In genomic region chr15:22887157-22887951, GRCh38 we compare ENCODE assay signal across 10 cellular contexts. TPM values are rescaled to one million over a fixed set of nuclear protein-coding genes. Genes with fewer than 3 reads are reported as not detected.
DNase-seq lines count a peak whose midpoint lies in the region; ATAC-seq and TF ChIP-seq lines count a peak whose summit lies in the region.
"Had no signal": no experiment of that assay in that cellular context is flagged by ENCODE, and none has a peak within 500 bp of the region (broad histone marks: within the 10 kb centered on the region; RNA-seq: fewer than 3 reads in every experiment).

No MANE protein-coding gene starts in this region.

- peaks cover 7% of the 10 kb centered on the region for H3K4me1 ChIP-seq in mesodermal cell (ENCODE audit: control insufficient read depth, insufficient read depth, low read length, poor library complexity, severe bottlenecking)

- peaks cover 58% of the 10 kb centered on the region for H3K36me3 ChIP-seq in mesodermal cell (ENCODE audit: control insufficient read depth, insufficient read depth, low read length)

- TF ChIP-seq CTCF in epithelial cell of esophagus (IDR thresholded peaks at IDR 0.05; ENCODE audit: insufficient read depth, low read depth, low read length, missing control alignments): no peak

- H3K4me3 ChIP-seq in epithelial cell of esophagus (ENCODE audit: low read length): no peak overlapping the region
- H3K4me3 ChIP-seq in mesodermal cell (ENCODE audit: extremely low read depth, insufficient read depth, low read length, poor library complexity, severe bottlenecking): no peak overlapping the region

- WGBS in mesodermal cell (ENCODE audit: insufficient coverage in 2 of 2), 2 experiments: 94 to 96% methylated on average over 5 to 8 of the region's 14 CpGs

- peak overlapping the region; percentile 23 for H3K27ac ChIP-seq in mesodermal cell (ENCODE audit: low read depth, low read length, severe bottlenecking)

- no peak for ATAC-seq in GM21723 (IDR thresholded peaks at IDR 0.05; ENCODE audit: unreplicated experiment)
- ATAC-seq in HG03097 (IDR thresholded peaks at IDR 0.05; ENCODE audit: low FRiP score, unreplicated experiment): no peak
- no peak for ATAC-seq in GM18498 (IDR thresholded peaks at IDR 0.05; ENCODE audit: unreplicated experiment)

- DNase-seq in AG08396 (ENCODE audit: low spot score) (peak; percentile 80), LHCN-M2 (ENCODE audit: low read depth) (peak; percentile 98), epithelial cell of esophagus (ENCODE audit: low read depth) (peak; percentile 62), LoVo (ENCODE audit: low spot score) (no peak)
- DNase-seq: aorta, NCI-H1930 had no signal

- H3K9me3 ChIP-seq in mesodermal cell (ENCODE audit: control insufficient read depth, low read length): no peaks in the 10 kb centered on the region

RNA-seq across cellular contexts. Expression of gene NIPA2, which starts 48.9 kb away (rescaled TPM):
- 117 and 118 TPM in 2 replicates for total RNA-seq in LHCN-M2 (2014; rRNA removed)
- 40.9 TPM for polyA plus RNA-seq in LHCN-M2 (2012)
- polyA plus RNA-seq in mesodermal cell (2013, experiment 1 of 2): 53.4 TPM
- polyA plus RNA-seq in mesodermal cell (2013, experiment 2 of 2): 52.9 TPM
